In genomic region chr10:63767512-63767911, GRCh38 we compare ENCODE assay signal across 8 cellular contexts.
DNase-seq lines count a peak whose midpoint lies in the region; TF ChIP-seq lines count a peak whose summit lies in the region.

No MANE protein-coding gene starts in this region.

- H2AFZ ChIP-seq in osteoblast (ENCODE audit: low read length): peak overlapping the region; percentile 58

- peak overlapping the region; percentile 52 for H3K4me2 ChIP-seq in osteoblast (ENCODE audit: insufficient read depth, low read length)

- no peak overlapping the region for H3K4me3 ChIP-seq in NB4 (ENCODE audit: low read depth, low read length)
- H3K4me3 ChIP-seq in colonic mucosa: no peak overlapping the region
- H3K4me3 ChIP-seq in osteoblast (ENCODE audit: insufficient read depth, low read length): no peak overlapping the region

- no peaks in the 10 kb centered on the region for H3K27me3 ChIP-seq in colonic mucosa
- peaks cover 2% of the 10 kb centered on the region for H3K27me3 ChIP-seq in osteoblast (ENCODE audit: insufficient read depth, low read length)

- H3K4me1 ChIP-seq in colonic mucosa (no peaks in the 10 kb centered on the region), osteoblast (ENCODE audit: insufficient read depth, low read length) (peaks cover 12% of the 10 kb centered on the region)

- TF ChIP-seq CTCF in NB4 (IDR thresholded peaks at IDR 0.05; ENCODE audit: low read depth, low read length) (no peak), colonic mucosa (IDR thresholded peaks at IDR 0.05) (peak; percentile 9), osteoblast (IDR thresholded peaks at IDR 0.05; ENCODE audit: extremely low read depth, low read depth, low read length) (peak; percentile 53)

- DNase-seq in EL (peak; percentile 37), NB4 (ENCODE audit: low read depth) (peak; percentile 28), colonic mucosa (no peak), osteoblast (ENCODE audit: insufficient read length, low spot score, missing footprints) (no peak), NCI-H82 (lab: John Stamatoyannopoulos, UW) (no peak), NCI-H128 (lab: John Stamatoyannopoulos, UW; ENCODE audit: unreplicated experiment) (no peak), UCSD-AML1 (lab: John Stamatoyannopoulos, UW; ENCODE audit: unreplicated experiment) (no peak)
- DNase-seq in effector CD8-positive, alpha-beta T cell (lab: John Stamatoyannopoulos, UW): no peak

- no peaks in the 10 kb centered on the region for H3K79me2 ChIP-seq in osteoblast (ENCODE audit: insufficient read depth, low read length)

- no peaks in the 10 kb centered on the region for H3K36me3 ChIP-seq in colonic mucosa
- no peaks in the 10 kb centered on the region for H3K36me3 ChIP-seq in osteoblast (ENCODE audit: insufficient read depth, low read length)

- intact Hi-C loops in colonic mucosa (cut with DNase I): no loop called here

- no peaks in the 10 kb centered on the region for H3K9me3 ChIP-seq in colonic mucosa
- H3K9me3 ChIP-seq in osteoblast (ENCODE audit: low read depth, low read length): no peaks in the 10 kb centered on the region

- H4K20me1 ChIP-seq in osteoblast (ENCODE audit: insufficient read depth, low read length): no peaks in the 10 kb centered on the region

- no peak overlapping the region for H3K9ac ChIP-seq in colonic mucosa (ENCODE audit: low read depth in 2 of 2, low read length in 2 of 2)

- TF ChIP-seq POLR2A in NB4 (IDR thresholded peaks at IDR 0.05; ENCODE audit: extremely low read depth, insufficient read length): no peak

- H3K27ac ChIP-seq in colonic mucosa: no peak overlapping the region
- H3K27ac ChIP-seq in osteoblast (ENCODE audit: low read depth, low read length): peak overlapping the region; percentile 48

Comparison
In these comparisons a context has a peak if more than half of its experiments do, and no peak if none do; other contexts are left out.
1. DNase-seq: peak in EL (single experiment) and NB4 (single experiment); none in colonic mucosa (single experiment), osteoblast (single experiment), NCI-H82 (single experiment), effector CD8-positive, alpha-beta T cell (single experiment), NCI-H128 (single experiment) and UCSD-AML1 (single experiment).